ENCODE assay signal across 2 cellular contexts in genomic region chr11:59060096-59060495, GRCh38. TPM values are rescaled to one million over a fixed set of nuclear protein-coding genes. Genes with fewer than 3 reads are reported as not detected.
"Had no signal": no experiment of that assay in that cellular context is flagged by ENCODE, and none has a peak within 500 bp of the region (broad histone marks: within the 10 kb centered on the region; RNA-seq: fewer than 3 reads in every experiment).

No MANE protein-coding gene starts in this region.

RNA-seq across cellular contexts. Expression of gene GLYATL1B, which starts 26.0 kb away (rescaled TPM):
- total RNA-seq: HT-29, SK-MEL-5 had no signal
